1 cellular context compared by ENCODE assay signal in genomic region chr4:5640096-5640495, GRCh38.
TF ChIP-seq lines count a peak whose summit lies in the region.

No MANE protein-coding gene starts in this region.

TF ChIP-seq in HEK293, 187 proteins besides CTCF, POLR2A, EP300 and RAD21:
- TF ChIP-seq ZBTB11 (tag by site-specific recombination; conservative IDR thresholded peaks at IDR 0.05; ENCODE audit: low read depth) (no peak), ZNF366 (tag by site-specific recombination; conservative IDR thresholded peaks at IDR 0.05) (peak; percentile 57), ZNF37A (tag by site-specific recombination; IDR thresholded peaks at IDR 0.05) (no peak), BCL6B (tag by site-specific recombination; IDR thresholded peaks at IDR 0.05) (no peak), ZFHX2 (tag by site-specific recombination; conservative IDR thresholded peaks at IDR 0.05) (peak; percentile 87), ZNF530 (tag by site-specific recombination; IDR thresholded peaks at IDR 0.05; ENCODE audit: low read depth) (no peak), EGR2 (tag by site-specific recombination; IDR thresholded peaks at IDR 0.05; ENCODE audit: low read depth) (peak; percentile 98), ZNF423 (tag by site-specific recombination; IDR thresholded peaks at IDR 0.05) (no peak), ZNF248 (tag by site-specific recombination; IDR thresholded peaks at IDR 0.05) (no peak), ZBTB1 (tag by site-specific recombination; IDR thresholded peaks at IDR 0.05) (no peak), FEZF1 (tag by site-specific recombination; IDR thresholded peaks at IDR 0.05) (no peak)
